In the genomic region with DNA sequence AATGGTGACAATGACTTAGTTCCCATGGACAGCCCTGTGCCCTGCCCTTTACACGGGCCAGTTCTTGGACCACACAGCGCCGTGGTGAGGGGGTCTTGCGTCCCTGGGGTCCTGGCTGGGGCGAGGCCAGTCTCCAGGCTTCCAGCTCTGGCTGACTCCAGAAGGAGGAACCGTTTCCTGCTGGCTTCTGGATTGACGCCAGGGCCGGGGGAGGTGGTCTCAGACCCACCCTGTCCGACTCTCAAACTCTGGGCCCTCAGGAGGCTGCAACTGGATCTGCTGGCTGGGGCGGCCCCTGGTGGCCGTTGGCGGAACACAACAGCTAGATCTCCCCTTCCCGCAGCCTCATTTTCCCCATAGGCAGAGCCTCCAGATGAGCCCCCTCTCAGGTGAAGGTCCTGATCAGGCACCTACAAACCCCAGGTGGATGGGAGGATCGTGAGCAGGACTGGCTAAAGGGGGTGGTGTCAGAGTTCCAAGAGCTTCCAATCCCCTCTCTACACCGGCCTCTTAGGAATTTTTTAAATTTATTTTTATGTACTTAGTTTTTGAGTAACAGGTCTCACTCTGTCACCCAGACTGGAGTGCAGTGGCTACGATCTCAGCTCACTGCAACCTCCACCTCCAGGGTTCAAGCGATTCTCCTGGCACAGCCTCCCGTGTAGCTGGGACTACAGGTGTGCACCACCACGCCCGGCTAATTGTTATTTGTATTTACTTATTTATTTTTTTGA, we compare ENCODE assay signal across 8 cellular contexts. TPM values are rescaled to one million over a fixed set of nuclear protein-coding genes. Genes with fewer than 3 reads are reported as not detected.
A peak's percentile ranks its signal among the peaks of the same experiment; 100 is the strongest.
DNase-seq lines count a peak whose midpoint lies in the region; ATAC-seq and TF ChIP-seq lines count a peak whose summit lies in the region.

No MANE protein-coding gene starts in this region.

- no peak overlapping the region for H3K27ac Mint-ChIP-seq in activated CD8-positive, alpha-beta T cell treated with anti-CD3 and anti-CD28 coated beads for 36 hours
- H3K27ac Mint-ChIP-seq in nephron progenitor cell = no peak overlapping the region

- WGBS in transverse colon (ENCODE audit: low coverage in 1 of 2), 2 donors = 36 to 90% methylated on average over 4 to 18 of the region's 20 CpGs

- CTCF ChIA-PET in activated CD8-positive, alpha-beta T cell treated with anti-CD3 and anti-CD28 coated beads for 36 hours (lab: Charles Lee) = interaction anchor here (0.6 to 4.5 kb wide), 37 partner anchors 8 to 143 kb away, joined by 3 to 25 read pairs (median 5); partner anchors contain the start of genes CCDC194, DDA1, MRPL34 and MVB12A

- in situ Hi-C loops in transverse colon (cut with MboI; ENCODE audit: low pct_ligation_motif_present in 1 of 4, low pct_unique_long_range_greater_than_20kb in 1 of 4, low sequenced_read_pairs in 3 of 4) = loop anchor here in 2 of 4 donors (5.0 kb wide), 1 partner anchor 39 kb away; no protein-coding TSS in a partner anchor

- no peak for TF ChIP-seq EP300 in transverse colon (IDR thresholded peaks at IDR 0.05; ENCODE audit: low read depth)

- peaks cover 14% of the 10 kb centered on the region for H3K27me3 ChIP-seq in transverse colon

- H3K4me3 ChIP-seq in epithelial cell of proximal tubule (ENCODE audit: low read depth, low read length) (no peak overlapping the region), transverse colon (no peak overlapping the region)

- no peaks in the 10 kb centered on the region for H3K36me3 ChIP-seq in transverse colon

- H3K36me3 Mint-ChIP-seq in activated CD8-positive, alpha-beta T cell treated with anti-CD3 and anti-CD28 coated beads for 36 hours (ENCODE audit: low read depth) = no peaks in the 10 kb centered on the region
- peaks cover 9% of the 10 kb centered on the region for H3K36me3 Mint-ChIP-seq in nephron progenitor cell (ENCODE audit: low read depth)

- peak; percentile 98 for TF ChIP-seq CTCF in activated CD8-positive, alpha-beta T cell treated with anti-CD3 and anti-CD28 coated beads for 36 hours (IDR thresholded peaks at IDR 0.05)
- TF ChIP-seq CTCF in epithelial cell of proximal tubule (conservative IDR thresholded peaks at IDR 0.05; ENCODE audit: low read depth, low read length) (peak; percentile 88), nephron progenitor cell (IDR thresholded peaks at IDR 0.05) (peak; percentile 88), transverse colon (IDR thresholded peaks at IDR 0.05) (peak; percentile 84 to 93 (median 91))

- H3K27me3 Mint-ChIP-seq in activated CD8-positive, alpha-beta T cell treated with anti-CD3 and anti-CD28 coated beads for 36 hours = peaks cover 5% of the 10 kb centered on the region
- peaks cover 29% of the 10 kb centered on the region for H3K27me3 Mint-ChIP-seq in nephron progenitor cell (ENCODE audit: low read depth, poor library complexity)

- no peak overlapping the region for H3K27ac ChIP-seq in transverse colon

- TF ChIP-seq POLR2A in transverse colon (IDR thresholded peaks at IDR 0.05) = no peak

- peaks cover 8% of the 10 kb centered on the region for H3K4me1 Mint-ChIP-seq in activated CD8-positive, alpha-beta T cell treated with anti-CD3 and anti-CD28 coated beads for 36 hours (ENCODE audit: low read depth)
- peaks cover 28% of the 10 kb centered on the region for H3K4me1 Mint-ChIP-seq in nephron progenitor cell

- DNase-seq in NOMO-1 (lab: John Stamatoyannopoulos, UW; ENCODE audit: unreplicated experiment in 2 of 2) = peak; percentile 43 to 46
- DNase-seq in NOMO-1 treated with dmso at 0.1 percent for 144 hours (lab: John Stamatoyannopoulos, UW; ENCODE audit: unreplicated experiment) = no peak
- DNase-seq in NCI-H460 (ENCODE audit: extremely low read depth, low read depth) = peak; percentile 18
- DNase-seq in activated CD8-positive, alpha-beta T cell treated with anti-CD3 and anti-CD28 coated beads for 36 hours = peak; percentile 81
- DNase-seq in epithelial cell of proximal tubule (ENCODE audit: low read depth) = no peak
- peak; percentile 79 for DNase-seq in nephron progenitor cell
- DNase-seq in transverse colon = peak; percentile 68

- H3K4me1 ChIP-seq in transverse colon = peaks cover 0 to 14% (median 5%) of the 10 kb centered on the region in 4 donors

- no peak overlapping the region for H3K4me3 Mint-ChIP-seq in activated CD8-positive, alpha-beta T cell treated with anti-CD3 and anti-CD28 coated beads for 36 hours
- H3K4me3 Mint-ChIP-seq in nephron progenitor cell = no peak overlapping the region

- POLR2A ChIA-PET in activated CD8-positive, alpha-beta T cell treated with anti-CD3 and anti-CD28 coated beads for 36 hours (lab: Charles Lee) = interaction anchor here (1.2 to 1.3 kb wide), 2 partner anchors 19 to 48 kb away, joined by 4 to 5 read pairs; partner anchors contain the start of genes BST2 and GTPBP3

- ATAC-seq in activated CD8-positive, alpha-beta T cell treated with anti-CD3 and anti-CD28 coated beads for 36 hours = peak; percentile 58
- no peak for ATAC-seq in HG02885 (IDR thresholded peaks at IDR 0.05; ENCODE audit: poor library complexity, unreplicated experiment)

- no peaks in the 10 kb centered on the region for H3K9me3 ChIP-seq in transverse colon

- peaks cover 3% of the 10 kb centered on the region for H3K9me3 Mint-ChIP-seq in activated CD8-positive, alpha-beta T cell treated with anti-CD3 and anti-CD28 coated beads for 36 hours
- peaks cover 26% of the 10 kb centered on the region for H3K9me3 Mint-ChIP-seq in nephron progenitor cell

- intact Hi-C loops in activated CD8-positive, alpha-beta T cell treated with anti-CD3 and anti-CD28 coated beads for 36 hours (cut with micrococcal nuclease) = loop anchor here (5.0 kb wide), 1 partner anchor 39 kb away; no protein-coding TSS in a partner anchor
- intact Hi-C loops in transverse colon (cut with DNase I; ENCODE audit: low total_unique reads) = loop anchor here (2.0 kb wide), 1 partner anchor 39 kb away; no protein-coding TSS in a partner anchor

RNA-seq across cellular contexts. Expression of gene CCDC194, which starts 8.0 kb away (rescaled TPM):
- total RNA-seq in NCI-H460 (2014; rRNA removed; shearing (Covaris generic)) = not detected in 2 replicates
- not detected in 2 replicates for polyA plus RNA-seq in NCI-H460 (2014; cell fraction: nucleus; rRNA removed)
- 1 to 10 TPM in 1 of 2 experiments, under 1 TPM in 1; 0.78 to 1.3 TPM for total RNA-seq in activated CD8-positive, alpha-beta T cell treated with anti-CD3 and anti-CD28 coated beads for 36 hours
- not detected in 2 replicates for total RNA-seq in epithelial cell of proximal tubule
- not detected for total RNA-seq in transverse colon

RNA-seq across cellular contexts. Expression of gene PLVAP, which starts 8.9 kb away (rescaled TPM):
- total RNA-seq in NCI-H460 (2014; rRNA removed; shearing (Covaris generic)) = not detected in 2 replicates
- 0.53 TPM in 1 of 2 replicates, not detected in the other for polyA plus RNA-seq in NCI-H460 (2014; cell fraction: nucleus; rRNA removed)
- total RNA-seq in activated CD8-positive, alpha-beta T cell treated with anti-CD3 and anti-CD28 coated beads for 36 hours = not detected
- total RNA-seq in epithelial cell of proximal tubule (0.58 and 1.2 TPM in 2 replicates), transverse colon (10 to 100 TPM in 3 of 4 donors, 1 to 10 TPM in 1; 3.0 to 37.0 (median 19.2) TPM)

RNA-seq across cellular contexts. Expression of gene BST2, which starts 19.4 kb away (rescaled TPM):
- 0.52 TPM in 1 of 2 replicates, not detected in the other for total RNA-seq in NCI-H460 (2014; rRNA removed; shearing (Covaris generic))
- 2.3 TPM in 1 of 2 replicates, not detected in the other for polyA plus RNA-seq in NCI-H460 (2014; cell fraction: nucleus; rRNA removed)
- total RNA-seq in activated CD8-positive, alpha-beta T cell treated with anti-CD3 and anti-CD28 coated beads for 36 hours = 10 to 100 TPM; 89.7 to 98.4 TPM
- total RNA-seq in epithelial cell of proximal tubule (2.2 and 18.6 TPM in 2 replicates), transverse colon (10 to 100 TPM in 3 of 4 donors, 1 to 10 TPM in 1; 5.6 to 39.2 (median 19.9) TPM)

RNA-seq across cellular contexts. Expression of gene MVB12A, which starts 33.8 kb away (rescaled TPM):
- total RNA-seq in NCI-H460 (2014; rRNA removed; shearing (Covaris generic)) = 54.7 and 74.6 TPM in 2 replicates
- polyA plus RNA-seq in NCI-H460 (2014; cell fraction: nucleus; rRNA removed) = 76.7 and 94.3 TPM in 2 replicates
- 10 to 100 TPM; 28.1 to 31.8 TPM for total RNA-seq in activated CD8-positive, alpha-beta T cell treated with anti-CD3 and anti-CD28 coated beads for 36 hours
- total RNA-seq in epithelial cell of proximal tubule = 78.6 and 91.6 TPM in 2 replicates
- 10 to 100 TPM; 22.9 to 84.2 (median 83.1) TPM for total RNA-seq in transverse colon

RNA-seq across cellular contexts. Expression of gene GTPBP3, which starts 48.7 kb away (rescaled TPM):
- 19.8 and 21.9 TPM in 2 replicates for total RNA-seq in NCI-H460 (2014; rRNA removed; shearing (Covaris generic))
- polyA plus RNA-seq in NCI-H460 (2014; cell fraction: nucleus; rRNA removed) = 125 and 139 TPM in 2 replicates
- total RNA-seq in activated CD8-positive, alpha-beta T cell treated with anti-CD3 and anti-CD28 coated beads for 36 hours = 10 to 100 TPM; 43.8 to 45.4 TPM
- total RNA-seq in epithelial cell of proximal tubule (22.7 and 79.5 TPM in 2 replicates), transverse colon (100 to 1,000 TPM in 1 of 4 donors, 10 to 100 TPM in 3; 24.7 to 206 (median 30.5) TPM)

Comparison
In these comparisons a context has a peak if more than half of its experiments do, and no peak if none do; other contexts are left out.
1. DNase-seq: peak in NOMO-1 (2 of 2), NCI-H460 (single experiment), activated CD8-positive, alpha-beta T cell treated with anti-CD3 and anti-CD28 coated beads for 36 hours (single experiment), nephron progenitor cell (single experiment) and transverse colon (single experiment); none in NOMO-1 treated with dmso at 0.1 percent for 144 hours (single experiment) and epithelial cell of proximal tubule (single experiment).
2. Peak in every context shown above with its lines, with median percentiles within 50 percentile points of each other: CTCF ChIP-seq.